13 cellular contexts compared by ENCODE assay signal in genomic region chr11:32895471-32895870, GRCh38. TPM values are rescaled to one million over a fixed set of nuclear protein-coding genes. Genes with fewer than 3 reads are reported as not detected.
DNase-seq lines count a peak whose midpoint lies in the region; ATAC-seq and TF ChIP-seq lines count a peak whose summit lies in the region.
"Had no signal": no experiment of that assay in that cellular context is flagged by ENCODE, and none has a peak within 500 bp of the region (broad histone marks: within the 10 kb centered on the region; RNA-seq: fewer than 3 reads in every experiment).

No MANE protein-coding gene starts in this region.

- H3T11ph ChIP-seq in H9 (ENCODE audit: low read length), result no peak overlapping the region

- intact Hi-C loops in CD4-positive, alpha-beta T cell (cut with DNase I, micrococcal nuclease), result loop anchor here (10.0 kb wide), 4 partner anchors 119 to 1549 kb away; partner anchors contain the start of genes C11orf91 (in 1 of the 2) and DEPDC7 (in 1 of the 2)
- intact Hi-C loops in PC-9 (cut with micrococcal nuclease; ENCODE audit: unreplicated experiment), result loop anchor here (2.0 to 10.0 kb wide), 3 partner anchors 65 to 311 kb away; partner anchors contain the start of gene EIF3M
- intact Hi-C loops in CD8-positive, alpha-beta T cell (cut with DNase I, micrococcal nuclease), result loop anchor here in 1 of 2 experiments (10.0 kb wide), 3 partner anchors 879 to 1521 kb away; partner anchors contain the start of genes ABTB2 and FBXO3

- H3K9ac ChIP-seq in H9 (ENCODE audit: extremely low read depth, insufficient read length, low read length), result no peak overlapping the region

- H3K36me3 ChIP-seq in PC-9 (ENCODE audit: low read depth), result peaks cover 7% of the 10 kb centered on the region
- no peaks in the 10 kb centered on the region; the same call in 1 of the 2 replicates for H3K36me3 ChIP-seq in HAP-1 (replicated peaks)
- no peaks in the 10 kb centered on the region for H3K36me3 ChIP-seq in CD8-positive, alpha-beta T cell (ENCODE audit: insufficient read depth, low read length)
- H3K36me3 ChIP-seq: neutrophil, Peyer's patch had no signal

- CTCF ChIA-PET in CD4-positive, alpha-beta T cell (lab: Charles Lee), result no interaction called here
- CTCF ChIA-PET in PC-9 (lab: Charles Lee), result no interaction called here
- CTCF ChIA-PET in CD8-positive, alpha-beta T cell (lab: Charles Lee), result interaction anchor here (0.6 to 2.5 kb wide), 3 partner anchors 54 to 170 kb away, joined by 3 to 8 read pairs (median 3); no protein-coding TSS in a partner anchor

- no peak overlapping the region for H3K4ac ChIP-seq in H9 (ENCODE audit: low read depth, low read length)

- no peaks in the 10 kb centered on the region for H3K27me3 Mint-ChIP-seq in CD4-positive, alpha-beta T cell
- H3K27me3 Mint-ChIP-seq in H9 (ENCODE audit: low read depth), result no peaks in the 10 kb centered on the region; the same call in 1 of the 2 replicates
- H3K27me3 Mint-ChIP-seq in immature natural killer cell (ENCODE audit: low read depth in 3 of 3), result peaks cover 9 to 10% (median 10%) of the 10 kb centered on the region in 3 donors
- H3K27me3 Mint-ChIP-seq in stimulated activated naive B cell treated with anti-CD40 and anti-IgM and Interleukin-4, amounts not matched to agents 10 μg/mL and 1 μg/mL and 100 μg/mL, for 72 hours, result no peaks in the 10 kb centered on the region
- H3K27me3 Mint-ChIP-seq in CD8-positive, alpha-beta T cell (ENCODE audit: low read depth), result no peaks in the 10 kb centered on the region

- no peak overlapping the region for H2AK5ac ChIP-seq in H9 (ENCODE audit: insufficient read length, low read length)

- no peaks in the 10 kb centered on the region for H4K20me1 ChIP-seq in H9 (ENCODE audit: control insufficient read depth, insufficient read depth, insufficient read length)
- peaks cover 21% of the 10 kb centered on the region for H4K20me1 ChIP-seq in PC-9 (ENCODE audit: insufficient read depth)

- H4K91ac ChIP-seq in H9 (ENCODE audit: insufficient read length, low read depth, low read length), result no peak overlapping the region

- peak overlapping the region; percentile 74 for H3K4me3 Mint-ChIP-seq in CD4-positive, alpha-beta T cell
- H3K4me3 Mint-ChIP-seq in H9 (peak overlapping the region; percentile 90 to 95), immature natural killer cell (peak overlapping the region in 3 of 5 donors; percentile 7 to 49 (median 48))
- H3K4me3 Mint-ChIP-seq in stimulated activated naive B cell treated with anti-CD40 and anti-IgM and Interleukin-4, amounts not matched to agents 10 μg/mL and 1 μg/mL and 100 μg/mL, for 72 hours, result no peak overlapping the region
- no peak overlapping the region for H3K4me3 Mint-ChIP-seq in CD8-positive, alpha-beta T cell
- H3K4me3 Mint-ChIP-seq: stimulated activated effector memory CD8-positive, alpha-beta T cell treated with anti-CD3 and anti-CD28 coated beads, Interleukin-12 subunit alpha, Interleukin-12 subunit beta, amount 100 ng/mL, for 72 hours had no signal

- H4K8ac ChIP-seq in H9 (replicated peaks; ENCODE audit: insufficient read length, low read depth, low read length), result no peak overlapping the region

- H3K79me1 ChIP-seq in H9 (ENCODE audit: insufficient read depth, low read depth, low read length, poor library complexity, severe bottlenecking), result peaks cover 2% of the 10 kb centered on the region

- H3K23ac ChIP-seq in H9 (ENCODE audit: insufficient read length, low read depth, low read length), result no peak overlapping the region

- H3K4me1 Mint-ChIP-seq in CD4-positive, alpha-beta T cell (ENCODE audit: low read depth), result peaks cover 53% of the 10 kb centered on the region
- peaks cover 45 to 53% of the 10 kb centered on the region in 2 experiments for H3K4me1 Mint-ChIP-seq in H9
- H3K4me1 Mint-ChIP-seq in immature natural killer cell, result peaks cover 36 to 42% of the 10 kb centered on the region in 2 donors
- H3K4me1 Mint-ChIP-seq in stimulated activated naive B cell treated with anti-CD40 and anti-IgM and Interleukin-4, amounts not matched to agents 10 μg/mL and 1 μg/mL and 100 μg/mL, for 72 hours, result peaks cover 25 to 49% of the 10 kb centered on the region in 2 donors
- peaks cover 43% of the 10 kb centered on the region for H3K4me1 Mint-ChIP-seq in CD8-positive, alpha-beta T cell (ENCODE audit: low read depth)

- no peak overlapping the region for H2BK20ac ChIP-seq in H9 (ENCODE audit: low read depth, low read length, poor library complexity, severe bottlenecking)

- no peak overlapping the region for H2BK15ac ChIP-seq in H9 (ENCODE audit: low read depth, low read length)

- in situ Hi-C loops in HAP-1 (cut with MboI; ENCODE audit: low sequenced_read_pairs), result no loop called here

- H3K27ac Mint-ChIP-seq in CD4-positive, alpha-beta T cell, result peak overlapping the region; percentile 27
- H3K27ac Mint-ChIP-seq in H9 (peak overlapping the region in 2 of 3 experiments; percentile 67 to 89; a peak in 5 of 7 replicates), immature natural killer cell (no peak overlapping the region)
- H3K27ac Mint-ChIP-seq in stimulated activated naive B cell treated with anti-CD40 and anti-IgM and Interleukin-4, amounts not matched to agents 10 μg/mL and 1 μg/mL and 100 μg/mL, for 72 hours, result no peak overlapping the region
- no peak overlapping the region for H3K27ac Mint-ChIP-seq in CD8-positive, alpha-beta T cell
- H3K27ac Mint-ChIP-seq: stimulated activated effector memory CD8-positive, alpha-beta T cell treated with anti-CD3 and anti-CD28 coated beads, Interleukin-12 subunit alpha, Interleukin-12 subunit beta, amount 100 ng/mL, for 72 hours had no signal

- H3K9me3 Mint-ChIP-seq in CD4-positive, alpha-beta T cell, result no peaks in the 10 kb centered on the region
- H3K9me3 Mint-ChIP-seq in H9, result peaks cover 0 to 2% of the 10 kb centered on the region in 2 experiments; a peak in 1 of 5 replicates
- no peaks in the 10 kb centered on the region for H3K9me3 Mint-ChIP-seq in immature natural killer cell
- H3K9me3 Mint-ChIP-seq in stimulated activated naive B cell treated with anti-CD40 and anti-IgM and Interleukin-4, amounts not matched to agents 10 μg/mL and 1 μg/mL and 100 μg/mL, for 72 hours, result no peaks in the 10 kb centered on the region
- no peaks in the 10 kb centered on the region for H3K9me3 Mint-ChIP-seq in CD8-positive, alpha-beta T cell
- H3K9me3 Mint-ChIP-seq: stimulated activated effector memory CD8-positive, alpha-beta T cell treated with anti-CD3 and anti-CD28 coated beads, Interleukin-12 subunit alpha, Interleukin-12 subunit beta, amount 100 ng/mL, for 72 hours had no signal

- H3K36me3 Mint-ChIP-seq in CD4-positive, alpha-beta T cell (ENCODE audit: low read depth), result peaks cover 16% of the 10 kb centered on the region
- H3K36me3 Mint-ChIP-seq in H9 (ENCODE audit: insufficient read depth in 1 of 3, low read depth in 3 of 3) (peaks cover 7 to 52% (median 46%) of the 10 kb centered on the region in 3 experiments), immature natural killer cell (no peaks in the 10 kb centered on the region)
- H3K36me3 Mint-ChIP-seq in stimulated activated naive B cell treated with anti-CD40 and anti-IgM and Interleukin-4, amounts not matched to agents 10 μg/mL and 1 μg/mL and 100 μg/mL, for 72 hours, result peaks cover 6 to 20% of the 10 kb centered on the region in 2 donors
- H3K36me3 Mint-ChIP-seq in CD8-positive, alpha-beta T cell, result peaks cover 12% of the 10 kb centered on the region

- no peak for DNase-seq in CD4-positive, alpha-beta T cell
- DNase-seq in H9, result no peak
- no peak for DNase-seq in PC-9
- DNase-seq in immature natural killer cell, result no peak
- no peak for DNase-seq in HAP-1 (ENCODE audit: low spot score in 2 of 2)
- no peak for DNase-seq in stimulated activated naive B cell treated with anti-CD40 and anti-IgM and Interleukin-4, amounts not matched to agents 10 μg/mL and 1 μg/mL and 100 μg/mL, for 72 hours
- no peak for DNase-seq in CD8-positive, alpha-beta T cell
- DNase-seq: central memory CD4-positive, alpha-beta T cell; NCI-H146; Peyer's patch had no signal

- POLR2A ChIA-PET in CD4-positive, alpha-beta T cell (lab: Charles Lee), result no interaction called here
- POLR2A ChIA-PET in PC-9 (lab: Charles Lee; ENCODE audit: unreplicated experiment), result interaction anchor here (0.8 kb wide), 1 partner anchor 158 kb away, joined by 6 read pairs; no protein-coding TSS in a partner anchor
- POLR2A ChIA-PET in CD8-positive, alpha-beta T cell (lab: Charles Lee), result no interaction called here

- H3K27ac ChIP-seq in CD4-positive, alpha-beta T cell (ENCODE audit: low read depth, low read length), result no peak overlapping the region
- H3K27ac ChIP-seq in H9 (ENCODE audit: insufficient read length, low read depth, low read length), result no peak overlapping the region
- no peak overlapping the region for H3K27ac ChIP-seq in PC-9
- H3K27ac ChIP-seq in CD8-positive, alpha-beta T cell (ENCODE audit: low read depth, low read length), result no peak overlapping the region
- H3K27ac ChIP-seq: neutrophil, Peyer's patch had no signal

- H3K4me3 ChIP-seq in PC-9 (no peak overlapping the region; the same call in 1 of the 2 replicates), HAP-1 (no peak overlapping the region)
- H3K4me3 ChIP-seq in CD8-positive, alpha-beta T cell (ENCODE audit: low read depth, low read length), result no peak overlapping the region
- H3K4me3 ChIP-seq: Peyer's patch had no signal

- BruUV-seq in PC-9 (replicated peaks; lab: Mats Ljungman, UMichigan), result no TSS peak

- H3K27me3 ChIP-seq in CD4-positive, alpha-beta T cell (ENCODE audit: control insufficient read depth, insufficient read depth, low read length), result no peaks in the 10 kb centered on the region
- H3K27me3 ChIP-seq in H9 (ENCODE audit: insufficient read depth, low read length) (no peaks in the 10 kb centered on the region), PC-9 (ENCODE audit: insufficient read depth, low read depth) (no peaks in the 10 kb centered on the region), HAP-1 (ENCODE audit: low read depth) (no peaks in the 10 kb centered on the region)
- no peaks in the 10 kb centered on the region for H3K27me3 ChIP-seq in CD8-positive, alpha-beta T cell (ENCODE audit: insufficient read depth, low read length)
- H3K27me3 ChIP-seq: Peyer's patch had no signal

- no peak overlapping the region for H3K56ac ChIP-seq in H9 (ENCODE audit: insufficient read length, low read depth, low read length)

- WGBS in H9 (ENCODE audit: extremely low coverage, insufficient read length, low lambda C conversion rate), result no CpG with 5 or more reads among the region's 1 CpG

- H3K23me2 ChIP-seq in H9 (ENCODE audit: insufficient read length, low read depth, low read length, poor library complexity, severe bottlenecking), result peaks cover 4% of the 10 kb centered on the region

- H3K14ac ChIP-seq in H9 (ENCODE audit: insufficient read depth, low read length), result no peak overlapping the region

- H3K79me2 ChIP-seq in H9 (ENCODE audit: insufficient read depth, low read length), result peaks cover 64% of the 10 kb centered on the region
- peaks cover 84% of the 10 kb centered on the region for H3K79me2 ChIP-seq in PC-9 (ENCODE audit: low read depth)

- TF ChIP-seq CTCF in CD4-positive, alpha-beta T cell (IDR thresholded peaks at IDR 0.05), result no peak
- TF ChIP-seq CTCF in H9 (conservative IDR thresholded peaks at IDR 0.05) (no peak), PC-9 (conservative IDR thresholded peaks at IDR 0.05) (no peak)
- no peak for TF ChIP-seq CTCF in CD8-positive, alpha-beta T cell (IDR thresholded peaks at IDR 0.05)

- H3K9me3 ChIP-seq in CD4-positive, alpha-beta T cell (ENCODE audit: control insufficient read depth, low read length), result no peaks in the 10 kb centered on the region
- H3K9me3 ChIP-seq in H9 (ENCODE audit: control insufficient read depth, low read depth, low read length) (no peaks in the 10 kb centered on the region), PC-9 (ENCODE audit: insufficient read depth, low read depth) (no peaks in the 10 kb centered on the region), HAP-1 (no peaks in the 10 kb centered on the region)
- H3K9me3 ChIP-seq in CD8-positive, alpha-beta T cell (ENCODE audit: low read length), result no peaks in the 10 kb centered on the region
- H3K9me3 ChIP-seq: neutrophil, Peyer's patch had no signal

- no peaks in the 10 kb centered on the region for H3K9me2 ChIP-seq in PC-9 (ENCODE audit: insufficient read depth)

- no peak overlapping the region for H2BK120ac ChIP-seq in H9 (ENCODE audit: low read depth, low read length, poor library complexity, severe bottlenecking)

- ATAC-seq in CD4-positive, alpha-beta T cell (ENCODE audit: poor library complexity), result no peak
- no peak for ATAC-seq in HG03135 (IDR thresholded peaks at IDR 0.05; ENCODE audit: unreplicated experiment)
- ATAC-seq in stimulated activated naive B cell treated with anti-CD40 and anti-IgM and Interleukin-4, amounts not matched to agents 10 μg/mL and 1 μg/mL and 100 μg/mL, for 72 hours (replicated peaks), result no peak
- no peak for ATAC-seq in CD8-positive, alpha-beta T cell
- ATAC-seq: stimulated activated effector memory CD8-positive, alpha-beta T cell treated with anti-CD3 and anti-CD28 coated beads, Interleukin-12 subunit alpha, Interleukin-12 subunit beta, amount 100 ng/mL, for 72 hours had no signal

- no peak overlapping the region for H2BK5ac ChIP-seq in H9 (ENCODE audit: insufficient read length, low read length)

- no peak overlapping the region for H4K5ac ChIP-seq in H9 (ENCODE audit: insufficient read length, low read depth, low read length)

- H3K4me1 ChIP-seq in H9 (ENCODE audit: insufficient read depth, low read length) (peaks cover 6% of the 10 kb centered on the region), PC-9 (replicated peaks; ENCODE audit: insufficient read depth) (peaks cover 26% of the 10 kb centered on the region), HAP-1 (peaks cover 24% of the 10 kb centered on the region)
- peaks cover 27% of the 10 kb centered on the region for H3K4me1 ChIP-seq in CD8-positive, alpha-beta T cell (ENCODE audit: insufficient read depth, low read length)

- peak overlapping the region; percentile 85 for H3K4me2 ChIP-seq in H9 (ENCODE audit: insufficient read depth, insufficient read length, low read length)
- peak overlapping the region; percentile 77 for H3K4me2 ChIP-seq in PC-9

- no peak overlapping the region for H2AFZ ChIP-seq in H9 (ENCODE audit: low read length)
- no peak overlapping the region for H2AFZ ChIP-seq in PC-9

- peaks cover 21% of the 10 kb centered on the region; the same call in 1 of the 2 replicates for H3F3A ChIP-seq in PC-9 (ENCODE audit: insufficient read depth, low read depth)

- H2BK12ac ChIP-seq in H9 (ENCODE audit: insufficient read length, low read depth, low read length), result no peak overlapping the region

- H3K18ac ChIP-seq in H9 (ENCODE audit: insufficient read length, low read depth, low read length), result no peak overlapping the region

RNA-seq across cellular contexts. Expression of gene QSER1, which starts 2.9 kb away (rescaled TPM):
- 10 to 100 TPM in 1 of 2 experiments, 1 to 10 TPM in 1; 9.0 to 10.1 TPM for total RNA-seq in CD4-positive, alpha-beta T cell
- total RNA-seq in H9 (2021), result 128 and 139 TPM in 2 replicates
- total RNA-seq in PC-9 (2021), result 39.6 and 60.2 TPM in 2 replicates
- polyA plus RNA-seq in immature natural killer cell, result 1 to 10 TPM in 1 of 3 donors, under 1 TPM in 1, not detected in 1; 0.89 to 1.3 TPM
- 1 to 10 TPM; 7.4 to 7.5 TPM for total RNA-seq in CD8-positive, alpha-beta T cell

Comparison
In these comparisons a context has a peak if more than half of its experiments do, and no peak if none do; other contexts are left out.
1. H3K27ac Mint-ChIP-seq: peak in CD4-positive, alpha-beta T cell (single experiment) and H9 (2 of 3); none in immature natural killer cell (0 of 6), stimulated activated naive B cell treated with anti-CD40 and anti-IgM and Interleukin-4, amounts not matched to agents 10 μg/mL and 1 μg/mL and 100 μg/mL, for 72 hours (single experiment) and CD8-positive, alpha-beta T cell (single experiment).
2. H3K4me3 Mint-ChIP-seq: peak in CD4-positive, alpha-beta T cell (single experiment), H9 (2 of 2) and immature natural killer cell (3 of 5); none in stimulated activated naive B cell treated with anti-CD40 and anti-IgM and Interleukin-4, amounts not matched to agents 10 μg/mL and 1 μg/mL and 100 μg/mL, for 72 hours (0 of 2) and CD8-positive, alpha-beta T cell (single experiment).